1 cellular context compared by ENCODE assay signal in the genomic region with DNA sequence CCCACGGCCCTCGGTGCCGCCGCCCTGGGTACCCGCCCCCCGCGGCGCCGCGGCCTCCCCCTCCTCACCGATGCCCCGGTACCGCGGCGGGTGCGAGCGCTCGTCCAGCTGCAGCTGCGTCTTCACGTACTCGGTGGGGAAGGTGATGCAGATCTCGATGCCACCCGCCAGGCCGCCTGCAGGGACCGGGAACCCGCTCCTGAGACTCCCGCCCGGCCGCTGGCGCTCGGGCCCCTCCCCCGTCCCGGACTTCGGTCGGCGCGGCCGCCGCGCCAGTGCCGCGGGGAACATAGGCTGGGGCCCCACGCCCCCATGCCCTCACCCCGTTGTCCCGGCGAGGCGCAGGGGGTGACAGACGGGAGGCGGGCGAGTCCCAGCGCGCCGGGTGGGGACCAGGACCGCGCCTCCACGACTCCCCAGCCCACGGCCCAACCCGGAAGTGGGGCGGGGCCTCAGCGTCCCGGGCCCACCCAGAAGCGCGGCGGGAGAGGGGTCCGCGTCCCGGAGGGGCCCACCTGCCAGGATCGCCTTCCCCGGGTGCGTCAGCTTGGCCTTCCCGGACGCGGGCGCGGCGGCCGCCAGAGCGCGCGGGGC.
TF ChIP-seq lines count a peak whose summit lies in the region.

No MANE protein-coding gene starts in this region.

TF ChIP-seq in K562, 482 proteins besides CTCF, POLR2A, EP300 and RAD21 (continued from another document and continues in another):
- TF ChIP-seq, protein P1, sequence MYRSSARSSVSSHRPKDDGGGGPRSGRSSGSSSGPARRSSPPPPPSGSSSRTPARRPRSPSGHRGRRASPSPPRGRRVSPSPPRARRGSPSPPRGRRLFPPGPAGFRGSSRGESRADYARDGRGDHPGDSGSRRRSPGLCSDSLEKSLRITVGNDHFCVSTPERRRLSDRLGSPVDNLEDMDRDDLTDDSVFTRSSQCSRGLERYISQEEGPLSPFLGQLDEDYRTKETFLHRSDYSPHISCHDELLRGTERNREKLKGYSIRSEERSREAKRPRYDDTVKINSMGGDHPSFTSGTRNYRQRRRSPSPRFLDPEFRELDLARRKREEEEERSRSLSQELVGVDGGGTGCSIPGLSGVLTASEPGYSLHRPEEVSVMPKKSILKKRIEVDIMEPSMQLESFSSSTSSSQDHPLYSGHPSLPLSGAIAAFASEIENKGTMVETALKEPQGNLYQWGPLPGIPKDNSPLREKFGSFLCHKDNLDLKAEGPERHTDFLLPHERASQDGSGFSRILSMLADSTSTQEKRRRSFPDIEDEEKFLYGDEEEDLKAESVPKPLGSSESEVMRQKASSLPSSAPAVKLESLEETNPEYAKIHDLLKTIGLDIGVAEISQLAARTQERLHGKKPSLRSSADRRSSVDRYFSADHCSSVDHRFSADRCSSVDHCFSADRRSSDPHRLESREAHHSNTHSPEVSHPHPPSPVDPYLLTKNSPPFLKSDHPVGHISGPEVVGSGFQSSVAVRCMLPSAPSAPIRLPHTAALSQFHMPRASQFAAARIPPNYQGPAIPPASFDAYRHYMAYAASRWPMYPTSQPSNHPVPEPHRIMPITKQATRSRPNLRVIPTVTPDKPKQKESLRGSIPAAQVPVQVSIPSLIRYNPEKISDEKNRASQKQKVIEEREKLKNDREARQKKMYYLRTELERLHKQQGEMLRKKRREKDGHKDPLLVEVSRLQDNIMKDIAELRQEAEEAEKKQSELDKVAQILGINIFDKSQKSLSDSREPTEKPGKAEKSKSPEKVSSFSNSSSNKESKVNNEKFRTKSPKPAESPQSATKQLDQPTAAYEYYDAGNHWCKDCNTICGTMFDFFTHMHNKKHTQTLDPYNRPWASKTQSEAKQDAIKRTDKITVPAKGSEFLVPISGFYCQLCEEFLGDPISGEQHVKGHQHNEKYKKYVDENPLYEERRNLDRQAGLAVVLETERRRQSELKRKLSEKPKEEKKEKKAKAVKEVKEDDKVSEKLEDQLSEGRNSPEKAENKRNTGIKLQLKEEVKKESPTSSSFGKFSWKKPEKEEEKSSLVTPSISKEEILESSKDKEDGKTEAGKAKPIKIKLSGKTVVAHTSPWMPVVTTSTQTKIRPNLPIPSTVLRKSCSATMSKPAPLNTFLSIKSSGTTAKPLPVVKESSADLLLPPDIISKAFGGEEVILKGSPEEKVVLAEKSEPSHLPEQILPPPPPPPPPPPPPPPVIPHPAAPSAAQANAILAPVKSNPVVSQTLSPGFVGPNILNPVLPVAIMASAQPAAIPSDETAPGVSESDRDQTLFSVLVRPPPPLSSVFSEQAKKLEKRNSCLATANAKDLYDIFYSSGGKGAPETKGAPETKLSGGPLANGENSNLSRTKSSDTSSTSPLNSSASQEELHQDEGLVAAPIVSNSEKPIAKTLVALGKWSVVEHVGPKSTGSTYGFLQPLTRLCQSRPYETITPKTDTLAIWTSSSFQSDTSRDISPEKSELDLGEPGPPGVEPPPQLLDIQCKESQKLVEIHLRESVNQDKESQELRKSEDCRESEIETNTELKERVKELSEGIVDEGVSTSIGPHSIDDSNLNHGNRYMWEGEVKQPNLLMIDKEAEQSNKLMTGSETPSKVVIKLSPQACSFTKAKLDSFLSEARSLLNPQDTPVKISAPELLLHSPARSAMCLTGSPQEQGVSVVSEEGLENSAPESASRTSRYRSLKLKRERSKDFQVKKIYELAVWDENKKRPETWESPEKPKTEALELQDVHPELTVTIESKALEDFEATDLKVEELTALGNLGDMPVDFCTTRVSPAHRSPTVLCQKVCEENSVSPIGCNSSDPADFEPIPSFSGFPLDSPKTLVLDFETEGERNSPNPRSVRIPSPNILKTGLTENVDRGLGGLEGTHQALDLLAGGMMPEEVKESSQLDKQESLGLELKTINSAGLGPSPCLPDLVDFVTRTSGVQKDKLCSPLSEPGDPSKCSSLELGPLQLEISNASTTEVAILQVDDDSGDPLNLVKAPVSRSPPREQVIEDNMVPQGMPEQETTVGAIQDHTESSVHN (IDR thresholded peaks at IDR 0.05; ENCODE audit: borderline replicate concordance in 1 of 2, low read depth in 1 of 2): no peak
- TF ChIP-seq FUS (optimal IDR thresholded peaks at IDR 0.05; ENCODE audit: low read depth, low read length): no peak
- no peak for TF ChIP-seq ZNF507 (tag; conservative IDR thresholded peaks at IDR 0.05)
- no peak for TF ChIP-seq ZNF408 (CRISPR knock-in tag; IDR thresholded peaks at IDR 0.05; ENCODE audit: low read depth)
- TF ChIP-seq, protein P2, sequence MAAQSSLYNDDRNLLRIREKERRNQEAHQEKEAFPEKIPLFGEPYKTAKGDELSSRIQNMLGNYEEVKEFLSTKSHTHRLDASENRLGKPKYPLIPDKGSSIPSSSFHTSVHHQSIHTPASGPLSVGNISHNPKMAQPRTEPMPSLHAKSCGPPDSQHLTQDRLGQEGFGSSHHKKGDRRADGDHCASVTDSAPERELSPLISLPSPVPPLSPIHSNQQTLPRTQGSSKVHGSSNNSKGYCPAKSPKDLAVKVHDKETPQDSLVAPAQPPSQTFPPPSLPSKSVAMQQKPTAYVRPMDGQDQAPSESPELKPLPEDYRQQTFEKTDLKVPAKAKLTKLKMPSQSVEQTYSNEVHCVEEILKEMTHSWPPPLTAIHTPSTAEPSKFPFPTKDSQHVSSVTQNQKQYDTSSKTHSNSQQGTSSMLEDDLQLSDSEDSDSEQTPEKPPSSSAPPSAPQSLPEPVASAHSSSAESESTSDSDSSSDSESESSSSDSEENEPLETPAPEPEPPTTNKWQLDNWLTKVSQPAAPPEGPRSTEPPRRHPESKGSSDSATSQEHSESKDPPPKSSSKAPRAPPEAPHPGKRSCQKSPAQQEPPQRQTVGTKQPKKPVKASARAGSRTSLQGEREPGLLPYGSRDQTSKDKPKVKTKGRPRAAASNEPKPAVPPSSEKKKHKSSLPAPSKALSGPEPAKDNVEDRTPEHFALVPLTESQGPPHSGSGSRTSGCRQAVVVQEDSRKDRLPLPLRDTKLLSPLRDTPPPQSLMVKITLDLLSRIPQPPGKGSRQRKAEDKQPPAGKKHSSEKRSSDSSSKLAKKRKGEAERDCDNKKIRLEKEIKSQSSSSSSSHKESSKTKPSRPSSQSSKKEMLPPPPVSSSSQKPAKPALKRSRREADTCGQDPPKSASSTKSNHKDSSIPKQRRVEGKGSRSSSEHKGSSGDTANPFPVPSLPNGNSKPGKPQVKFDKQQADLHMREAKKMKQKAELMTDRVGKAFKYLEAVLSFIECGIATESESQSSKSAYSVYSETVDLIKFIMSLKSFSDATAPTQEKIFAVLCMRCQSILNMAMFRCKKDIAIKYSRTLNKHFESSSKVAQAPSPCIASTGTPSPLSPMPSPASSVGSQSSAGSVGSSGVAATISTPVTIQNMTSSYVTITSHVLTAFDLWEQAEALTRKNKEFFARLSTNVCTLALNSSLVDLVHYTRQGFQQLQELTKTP (IDR thresholded peaks at IDR 0.05; ENCODE audit: low read depth in 1 of 2, partially characterized antibody in 2 of 2): no peak
- TF ChIP-seq, protein P3, sequence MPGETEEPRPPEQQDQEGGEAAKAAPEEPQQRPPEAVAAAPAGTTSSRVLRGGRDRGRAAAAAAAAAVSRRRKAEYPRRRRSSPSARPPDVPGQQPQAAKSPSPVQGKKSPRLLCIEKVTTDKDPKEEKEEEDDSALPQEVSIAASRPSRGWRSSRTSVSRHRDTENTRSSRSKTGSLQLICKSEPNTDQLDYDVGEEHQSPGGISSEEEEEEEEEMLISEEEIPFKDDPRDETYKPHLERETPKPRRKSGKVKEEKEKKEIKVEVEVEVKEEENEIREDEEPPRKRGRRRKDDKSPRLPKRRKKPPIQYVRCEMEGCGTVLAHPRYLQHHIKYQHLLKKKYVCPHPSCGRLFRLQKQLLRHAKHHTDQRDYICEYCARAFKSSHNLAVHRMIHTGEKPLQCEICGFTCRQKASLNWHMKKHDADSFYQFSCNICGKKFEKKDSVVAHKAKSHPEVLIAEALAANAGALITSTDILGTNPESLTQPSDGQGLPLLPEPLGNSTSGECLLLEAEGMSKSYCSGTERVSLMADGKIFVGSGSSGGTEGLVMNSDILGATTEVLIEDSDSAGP (CRISPR knock-in tag; IDR thresholded peaks at IDR 0.05): no peak
- TF ChIP-seq, protein P4, sequence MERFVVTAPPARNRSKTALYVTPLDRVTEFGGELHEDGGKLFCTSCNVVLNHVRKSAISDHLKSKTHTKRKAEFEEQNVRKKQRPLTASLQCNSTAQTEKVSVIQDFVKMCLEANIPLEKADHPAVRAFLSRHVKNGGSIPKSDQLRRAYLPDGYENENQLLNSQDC (CRISPR knock-in tag; IDR thresholded peaks at IDR 0.05): 0 out of 2 replicates have a peak, but pooled peaks have one; percentile 60
- TF ChIP-seq, protein P5, sequence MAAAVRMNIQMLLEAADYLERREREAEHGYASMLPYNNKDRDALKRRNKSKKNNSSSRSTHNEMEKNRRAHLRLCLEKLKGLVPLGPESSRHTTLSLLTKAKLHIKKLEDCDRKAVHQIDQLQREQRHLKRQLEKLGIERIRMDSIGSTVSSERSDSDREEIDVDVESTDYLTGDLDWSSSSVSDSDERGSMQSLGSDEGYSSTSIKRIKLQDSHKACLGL (CRISPR knock-in tag; IDR thresholded peaks at IDR 0.05; ENCODE audit: borderline replicate concordance, poor library complexity, severe bottlenecking): peak; percentile 63
- TF ChIP-seq SMARCB1 (IDR thresholded peaks at IDR 0.05; ENCODE audit: insufficient read length, low read depth): no peak
- TF ChIP-seq ZNF778 (CRISPR knock-in tag; IDR thresholded peaks at IDR 0.05): no peak
- TF ChIP-seq ZNF274 (IDR thresholded peaks at IDR 0.05; ENCODE audit: borderline replicate concordance, low read depth, low read length): peak; percentile 40; the same call in 1 of the 2 replicates
- TF ChIP-seq, protein P6, sequence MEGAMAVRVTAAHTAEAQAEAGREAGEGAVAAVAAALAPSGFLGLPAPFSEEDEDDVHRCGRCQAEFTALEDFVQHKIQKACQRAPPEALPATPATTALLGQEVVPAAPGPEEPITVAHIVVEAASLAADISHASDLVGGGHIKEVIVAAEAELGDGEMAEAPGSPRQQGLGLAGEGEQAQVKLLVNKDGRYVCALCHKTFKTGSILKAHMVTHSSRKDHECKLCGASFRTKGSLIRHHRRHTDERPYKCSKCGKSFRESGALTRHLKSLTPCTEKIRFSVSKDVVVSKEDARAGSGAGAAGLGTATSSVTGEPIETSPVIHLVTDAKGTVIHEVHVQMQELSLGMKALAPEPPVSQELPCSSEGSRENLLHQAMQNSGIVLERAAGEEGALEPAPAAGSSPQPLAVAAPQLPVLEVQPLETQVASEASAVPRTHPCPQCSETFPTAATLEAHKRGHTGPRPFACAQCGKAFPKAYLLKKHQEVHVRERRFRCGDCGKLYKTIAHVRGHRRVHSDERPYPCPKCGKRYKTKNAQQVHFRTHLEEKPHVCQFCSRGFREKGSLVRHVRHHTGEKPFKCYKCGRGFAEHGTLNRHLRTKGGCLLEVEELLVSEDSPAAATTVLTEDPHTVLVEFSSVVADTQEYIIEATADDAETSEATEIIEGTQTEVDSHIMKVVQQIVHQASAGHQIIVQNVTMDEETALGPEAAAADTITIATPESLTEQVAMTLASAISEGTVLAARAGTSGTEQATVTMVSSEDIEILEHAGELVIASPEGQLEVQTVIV (CRISPR knock-in tag; IDR thresholded peaks at IDR 0.05; ENCODE audit: borderline replicate concordance): no peak
- no peak for TF ChIP-seq SIN3B (IDR thresholded peaks at IDR 0.05; ENCODE audit: low read depth)
- no peak for TF ChIP-seq FOXA1 (IDR thresholded peaks at IDR 0.05; ENCODE audit: borderline replicate concordance)
- TF ChIP-seq, protein P7, sequence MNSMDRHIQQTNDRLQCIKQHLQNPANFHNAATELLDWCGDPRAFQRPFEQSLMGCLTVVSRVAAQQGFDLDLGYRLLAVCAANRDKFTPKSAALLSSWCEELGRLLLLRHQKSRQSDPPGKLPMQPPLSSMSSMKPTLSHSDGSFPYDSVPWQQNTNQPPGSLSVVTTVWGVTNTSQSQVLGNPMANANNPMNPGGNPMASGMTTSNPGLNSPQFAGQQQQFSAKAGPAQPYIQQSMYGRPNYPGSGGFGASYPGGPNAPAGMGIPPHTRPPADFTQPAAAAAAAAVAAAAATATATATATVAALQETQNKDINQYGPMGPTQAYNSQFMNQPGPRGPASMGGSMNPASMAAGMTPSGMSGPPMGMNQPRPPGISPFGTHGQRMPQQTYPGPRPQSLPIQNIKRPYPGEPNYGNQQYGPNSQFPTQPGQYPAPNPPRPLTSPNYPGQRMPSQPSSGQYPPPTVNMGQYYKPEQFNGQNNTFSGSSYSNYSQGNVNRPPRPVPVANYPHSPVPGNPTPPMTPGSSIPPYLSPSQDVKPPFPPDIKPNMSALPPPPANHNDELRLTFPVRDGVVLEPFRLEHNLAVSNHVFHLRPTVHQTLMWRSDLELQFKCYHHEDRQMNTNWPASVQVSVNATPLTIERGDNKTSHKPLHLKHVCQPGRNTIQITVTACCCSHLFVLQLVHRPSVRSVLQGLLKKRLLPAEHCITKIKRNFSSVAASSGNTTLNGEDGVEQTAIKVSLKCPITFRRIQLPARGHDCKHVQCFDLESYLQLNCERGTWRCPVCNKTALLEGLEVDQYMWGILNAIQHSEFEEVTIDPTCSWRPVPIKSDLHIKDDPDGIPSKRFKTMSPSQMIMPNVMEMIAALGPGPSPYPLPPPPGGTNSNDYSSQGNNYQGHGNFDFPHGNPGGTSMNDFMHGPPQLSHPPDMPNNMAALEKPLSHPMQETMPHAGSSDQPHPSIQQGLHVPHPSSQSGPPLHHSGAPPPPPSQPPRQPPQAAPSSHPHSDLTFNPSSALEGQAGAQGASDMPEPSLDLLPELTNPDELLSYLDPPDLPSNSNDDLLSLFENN (IDR thresholded peaks at IDR 0.05; ENCODE audit: low read depth in 2 of 2, low read length in 2 of 2): no peak; a peak in 1 of 4 replicates
- TF ChIP-seq ZFPM2 (CRISPR knock-in tag; IDR thresholded peaks at IDR 0.05): peak; percentile 97
- no peak for TF ChIP-seq ZFX (CRISPR knock-in tag; IDR thresholded peaks at IDR 0.05)
- no peak for TF ChIP-seq HMGN3 (IDR thresholded peaks at IDR 0.05; ENCODE audit: borderline replicate concordance, extremely low read depth, insufficient read length, low read depth, low read length)
- TF ChIP-seq HNRNPL (IDR thresholded peaks at IDR 0.05; ENCODE audit: low read depth, low read length): peak; percentile 97
- TF ChIP-seq KDM4B (IDR thresholded peaks at IDR 0.05; ENCODE audit: borderline replicate concordance in 2 of 2, low read depth in 1 of 2): no peak
- TF ChIP-seq ZZZ3 (IDR thresholded peaks at IDR 0.05): no peak
- TF ChIP-seq, protein P8, sequence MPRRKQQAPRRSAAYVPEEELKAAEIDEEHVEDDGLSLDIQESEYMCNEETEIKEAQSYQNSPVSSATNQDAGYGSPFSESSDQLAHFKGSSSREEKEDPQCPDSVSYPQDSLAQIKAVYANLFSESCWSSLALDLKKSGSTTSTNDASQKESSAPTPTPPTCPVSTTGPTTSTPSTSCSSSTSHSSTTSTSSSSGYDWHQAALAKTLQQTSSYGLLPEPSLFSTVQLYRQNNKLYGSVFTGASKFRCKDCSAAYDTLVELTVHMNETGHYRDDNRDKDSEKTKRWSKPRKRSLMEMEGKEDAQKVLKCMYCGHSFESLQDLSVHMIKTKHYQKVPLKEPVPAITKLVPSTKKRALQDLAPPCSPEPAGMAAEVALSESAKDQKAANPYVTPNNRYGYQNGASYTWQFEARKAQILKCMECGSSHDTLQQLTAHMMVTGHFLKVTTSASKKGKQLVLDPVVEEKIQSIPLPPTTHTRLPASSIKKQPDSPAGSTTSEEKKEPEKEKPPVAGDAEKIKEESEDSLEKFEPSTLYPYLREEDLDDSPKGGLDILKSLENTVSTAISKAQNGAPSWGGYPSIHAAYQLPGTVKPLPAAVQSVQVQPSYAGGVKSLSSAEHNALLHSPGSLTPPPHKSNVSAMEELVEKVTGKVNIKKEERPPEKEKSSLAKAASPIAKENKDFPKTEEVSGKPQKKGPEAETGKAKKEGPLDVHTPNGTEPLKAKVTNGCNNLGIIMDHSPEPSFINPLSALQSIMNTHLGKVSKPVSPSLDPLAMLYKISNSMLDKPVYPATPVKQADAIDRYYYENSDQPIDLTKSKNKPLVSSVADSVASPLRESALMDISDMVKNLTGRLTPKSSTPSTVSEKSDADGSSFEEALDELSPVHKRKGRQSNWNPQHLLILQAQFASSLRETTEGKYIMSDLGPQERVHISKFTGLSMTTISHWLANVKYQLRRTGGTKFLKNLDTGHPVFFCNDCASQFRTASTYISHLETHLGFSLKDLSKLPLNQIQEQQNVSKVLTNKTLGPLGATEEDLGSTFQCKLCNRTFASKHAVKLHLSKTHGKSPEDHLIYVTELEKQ (CRISPR knock-in tag; IDR thresholded peaks at IDR 0.05): no peak
- TF ChIP-seq ELF1 (tag; IDR thresholded peaks at IDR 0.05): no peak
- TF ChIP-seq FOXA3 (CRISPR knock-in tag; conservative IDR thresholded peaks at IDR 0.05 in 1 of 2, IDR thresholded peaks at IDR 0.05 in 1 of 2): no peak
